ENCODE assay signal across 19 cellular contexts in the genomic region with DNA sequence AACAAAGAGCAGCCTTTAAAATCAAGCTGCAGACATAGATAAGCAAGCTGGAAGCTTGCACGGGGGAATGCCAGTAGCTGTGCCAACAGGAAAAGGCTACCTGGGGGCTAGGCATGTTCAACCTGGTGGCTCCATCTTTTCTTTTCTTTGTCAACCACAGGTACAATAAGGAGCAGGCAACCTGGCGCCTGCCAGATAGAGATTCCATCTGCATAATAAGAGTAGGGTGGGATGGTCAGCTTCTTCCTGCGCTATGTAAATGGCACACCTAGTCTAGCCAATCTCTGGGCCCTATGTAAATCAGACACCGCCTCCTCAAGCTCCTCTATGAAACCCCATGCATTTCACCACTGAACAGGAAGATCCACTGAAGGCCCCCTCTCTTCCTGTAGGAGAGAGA.
A peak's percentile ranks its signal among the peaks of the same experiment; 100 is the strongest.
DNase-seq lines count a peak whose midpoint lies in the region; FAIRE-seq and TF ChIP-seq lines count a peak whose summit lies in the region.
"Had no signal": no experiment of that assay in that cellular context is flagged by ENCODE, and none has a peak within 500 bp of the region (broad histone marks: within the 10 kb centered on the region; RNA-seq: fewer than 3 reads in every experiment).

No MANE protein-coding gene starts in this region.

- no peak for FAIRE-seq in astrocyte (lab: Jason Lieb, UNC)

- H4K20me1 ChIP-seq in astrocyte (ENCODE audit: insufficient read depth, low read length): no peaks in the 10 kb centered on the region

- no peaks in the 10 kb centered on the region for H3K27me3 ChIP-seq in astrocyte (ENCODE audit: insufficient read depth, low read length)
- H3K27me3 ChIP-seq: gastrocnemius medialis, MG63 had no signal

- no peak overlapping the region for H2AFZ ChIP-seq in astrocyte (ENCODE audit: low read depth, low read length)

- H3K9me3 Mint-ChIP-seq in astrocyte (ENCODE audit: unreplicated experiment): no peaks in the 10 kb centered on the region
- H3K9me3 Mint-ChIP-seq in activated CD4-positive, alpha-beta T cell treated with anti-CD3 and anti-CD28 coated beads, Interleukin-2, amount 10 ng/mL, durations not matched to agents 24 days and 14 days: no peaks in the 10 kb centered on the region
- H3K9me3 Mint-ChIP-seq: stimulated activated naive CD8-positive, alpha-beta T cell treated with anti-CD3 and anti-CD28 coated beads, Interleukin-15, amount 100 ng/mL, for 72 hours; T-helper 2 cell treated with Interferon-gamma antibody and Interleukin-4, amounts not matched to agents 5 μg/mL and 100 μg/mL, for 36 hours had no signal

- no peak overlapping the region for H3K4me3 ChIP-seq in astrocyte (ENCODE audit: insufficient read depth, low read depth, low read length)
- H3K4me3 ChIP-seq: gastrocnemius medialis, MG63, skin epidermis had no signal

- H3K27ac ChIP-seq in 22Rv1 (peak overlapping the region; percentile 62), astrocyte (ENCODE audit: low read depth, low read length) (no peak overlapping the region)
- H3K27ac ChIP-seq: gastrocnemius medialis, HL-60, skin epidermis had no signal

- no peak overlapping the region for H3K9ac ChIP-seq in astrocyte (ENCODE audit: low read length)

- H3K36me3 ChIP-seq in astrocyte (ENCODE audit: insufficient read depth, low read length): no peaks in the 10 kb centered on the region
- H3K36me3 ChIP-seq: gastrocnemius medialis, MG63 had no signal

- DNase-seq in H4 (ENCODE audit: low spot score) (peak; percentile 6), NCI-H226 (peak; percentile 88), astrocyte (ENCODE audit: low read depth) (no peak), NCI-H1417 treated with DMSO at 0.1 percent for 48 hours (lab: John Stamatoyannopoulos, UW) (no peak)
- no peak for DNase-seq in effector CD8-positive, alpha-beta T cell (lab: John Stamatoyannopoulos, UW)
- DNase-seq in activated T-cell treated with anti-CD3 and anti-CD28 coated beads, Interleukin-2, amount 50 U/mL, for 48 hours: no peak
- no peak for DNase-seq in activated CD4-positive, alpha-beta T cell treated with anti-CD3 and anti-CD28 coated beads, Interleukin-2, amount 10 ng/mL, durations not matched to agents 24 days and 14 days
- DNase-seq: activated CD4-positive, alpha-beta T cell treated with anti-CD3 and anti-CD28 coated beads for 4 hours; DMS153; gastrocnemius medialis; MG63; midbrain; NCI-H524; occipital lobe; stimulated activated naive CD8-positive, alpha-beta T cell treated with anti-CD3 and anti-CD28 coated beads, Interleukin-15, amount 100 ng/mL, for 72 hours had no signal

- H3K4me3 Mint-ChIP-seq in astrocyte (ENCODE audit: unreplicated experiment): no peak overlapping the region
- H3K4me3 Mint-ChIP-seq in activated CD4-positive, alpha-beta T cell treated with anti-CD3 and anti-CD28 coated beads, Interleukin-2, amount 10 ng/mL, durations not matched to agents 24 days and 14 days: no peak overlapping the region
- H3K4me3 Mint-ChIP-seq: stimulated activated naive CD8-positive, alpha-beta T cell treated with anti-CD3 and anti-CD28 coated beads, Interleukin-15, amount 100 ng/mL, for 72 hours; T-helper 2 cell treated with Interferon-gamma antibody and Interleukin-4, amounts not matched to agents 5 μg/mL and 100 μg/mL, for 36 hours had no signal

- H3K4me1 Mint-ChIP-seq in astrocyte (ENCODE audit: low read depth, unreplicated experiment): peaks cover 28% of the 10 kb centered on the region
- no peaks in the 10 kb centered on the region for H3K4me1 Mint-ChIP-seq in activated CD4-positive, alpha-beta T cell treated with anti-CD3 and anti-CD28 coated beads, Interleukin-2, amount 10 ng/mL, durations not matched to agents 24 days and 14 days
- H3K4me1 Mint-ChIP-seq: stimulated activated naive CD8-positive, alpha-beta T cell treated with anti-CD3 and anti-CD28 coated beads, Interleukin-15, amount 100 ng/mL, for 72 hours had no signal

- H3K27me3 Mint-ChIP-seq in astrocyte (ENCODE audit: low read depth, unreplicated experiment): no peaks in the 10 kb centered on the region
- H3K27me3 Mint-ChIP-seq in activated CD4-positive, alpha-beta T cell treated with anti-CD3 and anti-CD28 coated beads, Interleukin-2, amount 10 ng/mL, durations not matched to agents 24 days and 14 days: peaks cover 2% of the 10 kb centered on the region

- no peaks in the 10 kb centered on the region for H3K9me3 ChIP-seq in astrocyte (ENCODE audit: insufficient read depth, low read depth, low read length)
- H3K9me3 ChIP-seq: gastrocnemius medialis, MG63 had no signal

- no peaks in the 10 kb centered on the region for H3K36me3 Mint-ChIP-seq in astrocyte (ENCODE audit: low read depth, unreplicated experiment)
- no peaks in the 10 kb centered on the region for H3K36me3 Mint-ChIP-seq in activated CD4-positive, alpha-beta T cell treated with anti-CD3 and anti-CD28 coated beads, Interleukin-2, amount 10 ng/mL, durations not matched to agents 24 days and 14 days (ENCODE audit: low read depth)

- no peaks in the 10 kb centered on the region for H3K4me1 ChIP-seq in astrocyte (ENCODE audit: insufficient read depth, low read length)
- H3K4me1 ChIP-seq: gastrocnemius medialis had no signal

- H3K4me2 ChIP-seq in astrocyte (ENCODE audit: low read length): no peak overlapping the region

- TF ChIP-seq CTCF in 22Rv1 (IDR thresholded peaks at IDR 0.05): no peak
- TF ChIP-seq CTCF in astrocyte (IDR thresholded peaks at IDR 0.05; ENCODE audit: insufficient read depth, low read depth, low read length): no peak

- intact Hi-C loops in activated CD4-positive, alpha-beta T cell treated with anti-CD3 and anti-CD28 coated beads, Interleukin-2, amount 10 ng/mL, durations not matched to agents 24 days and 14 days (cut with micrococcal nuclease): no loop called here

- H3K27ac Mint-ChIP-seq in astrocyte (ENCODE audit: unreplicated experiment): peak overlapping the region; percentile 28
- no peak overlapping the region for H3K27ac Mint-ChIP-seq in activated CD4-positive, alpha-beta T cell treated with anti-CD3 and anti-CD28 coated beads, Interleukin-2, amount 10 ng/mL, durations not matched to agents 24 days and 14 days
- H3K27ac Mint-ChIP-seq: stimulated activated naive CD8-positive, alpha-beta T cell treated with anti-CD3 and anti-CD28 coated beads, Interleukin-15, amount 100 ng/mL, for 72 hours; T-helper 2 cell treated with Interferon-gamma antibody and Interleukin-4, amounts not matched to agents 5 μg/mL and 100 μg/mL, for 36 hours had no signal

- no peaks in the 10 kb centered on the region for H3K79me2 ChIP-seq in astrocyte (ENCODE audit: insufficient read depth, low read length)

Comparison
In these comparisons a context has a peak if more than half of its experiments do, and no peak if none do; other contexts are left out.
1. DNase-seq: peak in H4 (single experiment) and NCI-H226 (single experiment); none in astrocyte (single experiment), NCI-H1417 treated with DMSO at 0.1 percent for 48 hours (single experiment), effector CD8-positive, alpha-beta T cell (single experiment), activated T-cell treated with anti-CD3 and anti-CD28 coated beads, Interleukin-2, amount 50 U/mL, for 48 hours (0 of 2) and activated CD4-positive, alpha-beta T cell treated with anti-CD3 and anti-CD28 coated beads, Interleukin-2, amount 10 ng/mL, durations not matched to agents 24 days and 14 days (single experiment).